ENCODE assay signal across 19 cellular contexts in genomic region chr1:91843843-91844242, GRCh38. TPM values are rescaled to one million over a fixed set of nuclear protein-coding genes. Genes with fewer than 3 reads are reported as not detected.
DNase-seq lines count a peak whose midpoint lies in the region; ATAC-seq and TF ChIP-seq lines count a peak whose summit lies in the region.
"Had no signal": no experiment of that assay in that cellular context is flagged by ENCODE, and none has a peak within 500 bp of the region (broad histone marks: within the 10 kb centered on the region; RNA-seq: fewer than 3 reads in every experiment).

No MANE protein-coding gene starts in this region.

- H3K4me3 ChIP-seq in right cardiac atrium (ENCODE audit: low read length) (no peak overlapping the region), gastroesophageal sphincter (no peak overlapping the region), sigmoid colon (no peak overlapping the region)
- H3K4me3 ChIP-seq: Peyer's patch had no signal

- H3K9me3 ChIP-seq in right cardiac atrium (ENCODE audit: control insufficient read depth, low read length) (no peaks in the 10 kb centered on the region), gastroesophageal sphincter (no peaks in the 10 kb centered on the region), sigmoid colon (peaks cover 0 to 2% (median 0%) of the 10 kb centered on the region in 4 donors)
- H3K9me3 ChIP-seq: Peyer's patch had no signal

- DNase-seq in right cardiac atrium: no peak
- no peak for DNase-seq in left ventricle myocardium superior
- no peak for DNase-seq in sigmoid colon
- no peak for DNase-seq in posterior cingulate gyrus
- no peak for DNase-seq in activated CD4-positive, alpha-beta T cell treated with anti-CD3 and anti-CD28 coated beads, Interleukin-2, amount 50 U/mL, for 4 hours
- DNase-seq in DMS53 (lab: John Stamatoyannopoulos, UW): no peak
- DNase-seq: activated CD4-positive, alpha-beta T cell treated with anti-CD3 and anti-CD28 coated beads for 36 hours; activated effector memory CD4-positive, alpha-beta T cell treated with anti-CD3 and anti-CD28 coated beads, Interleukin-2, amount 50 U/mL, for 16 hours; activated naive CD8-positive, alpha-beta T cell treated with anti-CD3 and anti-CD28 coated beads for 36 hours; caudate nucleus; CD8-positive, alpha-beta T cell; H7; NCI-H1092 treated with DMSO at 0.1 percent for 48 hours; NCI-H187 treated with DMSO at 0.1 percent for 48 hours; NCI-H526; Peyer's patch; SIG-M5 had no signal

- no peak for ATAC-seq in right cardiac atrium
- ATAC-seq in left ventricle myocardium superior: no peak
- ATAC-seq in gastroesophageal sphincter: no peak
- ATAC-seq in GM21447 (IDR thresholded peaks at IDR 0.05; ENCODE audit: unreplicated experiment): no peak
- ATAC-seq: activated CD4-positive, alpha-beta T cell treated with anti-CD3 and anti-CD28 coated beads for 36 hours; CD8-positive, alpha-beta T cell had no signal

- TF ChIP-seq EP300 in gastroesophageal sphincter (IDR thresholded peaks at IDR 0.05) (no peak), sigmoid colon (IDR thresholded peaks at IDR 0.05) (no peak)

- peak overlapping the region; percentile 30 for H3K27ac ChIP-seq in right cardiac atrium (ENCODE audit: low read length)
- peak overlapping the region; percentile 78 to 86 (median 82) for H3K27ac ChIP-seq in gastroesophageal sphincter
- peak overlapping the region; percentile 72 to 80 (median 77) for H3K27ac ChIP-seq in sigmoid colon

- peaks cover 9% of the 10 kb centered on the region for H3K4me1 ChIP-seq in right cardiac atrium (ENCODE audit: control insufficient read depth, insufficient read depth, low read length)
- peaks cover 27 to 95% (median 29%) of the 10 kb centered on the region in 3 donors for H3K4me1 ChIP-seq in gastroesophageal sphincter
- H3K4me1 ChIP-seq in sigmoid colon: peaks cover 0 to 53% (median 36%) of the 10 kb centered on the region in 4 donors

- no peak for TF ChIP-seq POLR2A in gastroesophageal sphincter (IDR thresholded peaks at IDR 0.05)
- no peak for TF ChIP-seq POLR2A in sigmoid colon (IDR thresholded peaks at IDR 0.05)

- TF ChIP-seq CTCF in gastroesophageal sphincter (IDR thresholded peaks at IDR 0.05) (no peak), sigmoid colon (IDR thresholded peaks at IDR 0.05) (no peak)

- H3K36me3 ChIP-seq in gastroesophageal sphincter (no peaks in the 10 kb centered on the region), sigmoid colon (no peaks in the 10 kb centered on the region)
- H3K36me3 ChIP-seq: Peyer's patch had no signal

- 97% methylated on average over 3 of the region's 3 CpGs for whole genome bisulfite sequencing in right cardiac atrium
- 88% methylated on average over 1 to 3 of the region's 3 CpGs for WGBS in gastroesophageal sphincter (ENCODE audit: low coverage in 1 of 2), 2 donors
- 94 to 97% methylated on average over 3 of the region's 3 CpGs for WGBS in sigmoid colon, 2 donors

- H3K27me3 ChIP-seq in right cardiac atrium (ENCODE audit: control insufficient read depth, insufficient read depth) (no peaks in the 10 kb centered on the region), gastroesophageal sphincter (no peaks in the 10 kb centered on the region), sigmoid colon (no peaks in the 10 kb centered on the region)
- H3K27me3 ChIP-seq: Peyer's patch had no signal

- intact Hi-C loops in right cardiac atrium (cut with DNase I): no loop called here
- intact Hi-C loops in left ventricle myocardium superior (cut with micrococcal nuclease): no loop called here
- intact Hi-C loops in sigmoid colon (cut with DNase I): no loop called here
- intact Hi-C loops in posterior cingulate gyrus (cut with DNase I): no loop called here

RNA-seq across cellular contexts. Expression of gene TGFBR3, which starts 42.1 kb away (rescaled TPM):
- total RNA-seq in right cardiac atrium (10 to 100 TPM; 36.4 to 52.4 (median 39.2) TPM), left ventricle myocardium superior (26.2 TPM), gastroesophageal sphincter (100 to 1,000 TPM; 176 to 315 (median 248) TPM), sigmoid colon (100 to 1,000 TPM in 3 of 4 donors, 10 to 100 TPM in 1; 92.2 to 170 (median 141) TPM)
- polyA plus RNA-seq in right cardiac atrium (14.5 TPM), sigmoid colon (1 to 10 TPM; 1.2 to 9.3 (median 6.6) TPM)

Comparison
In these comparisons a context has a peak if more than half of its experiments do, and no peak if none do; other contexts are left out.
1. H3K27ac ChIP-seq: peak in every context shown above with its lines; median percentile 82 in gastroesophageal sphincter; 77 in sigmoid colon; 30 in right cardiac atrium.